ENCODE assay signal across 21 cellular contexts in the genomic region with DNA sequence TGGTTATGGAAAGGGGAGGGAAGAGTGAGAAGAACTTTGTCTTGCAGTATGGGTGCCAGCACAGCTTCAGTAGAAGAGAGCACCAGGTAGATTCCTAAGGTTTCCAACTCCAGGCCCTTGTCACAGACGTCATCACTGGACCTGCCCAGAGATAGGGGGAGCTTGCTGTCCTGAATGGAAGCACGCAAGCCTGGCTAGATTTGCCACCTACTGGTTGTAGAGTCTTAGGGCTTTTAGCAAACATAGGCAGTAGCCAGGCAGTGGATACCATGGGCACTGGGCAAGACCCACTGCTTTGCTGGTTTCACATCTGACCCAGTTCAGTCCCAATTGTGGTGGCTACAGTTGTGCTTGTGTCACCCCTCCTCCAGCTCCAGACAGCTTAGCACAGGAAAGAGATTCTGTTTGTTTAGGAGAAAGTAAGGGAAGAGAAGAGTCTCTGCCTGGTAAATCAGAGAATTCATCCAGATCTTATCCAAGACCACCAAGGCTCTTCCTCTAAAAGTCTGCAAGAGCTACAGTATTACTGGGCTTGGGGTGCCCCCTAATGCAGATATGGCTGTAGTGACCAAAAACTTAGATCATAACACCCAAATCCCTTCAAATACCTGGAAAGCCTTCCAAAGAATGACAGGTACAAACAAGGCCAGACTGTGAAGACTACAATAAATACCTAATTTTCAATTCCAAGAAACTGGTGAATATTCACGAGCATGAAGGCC.
DNase-seq lines count a peak whose midpoint lies in the region; TF ChIP-seq lines count a peak whose summit lies in the region.
"Had no signal": no experiment of that assay in that cellular context is flagged by ENCODE, and none has a peak within 500 bp of the region (broad histone marks: within the 10 kb centered on the region; RNA-seq: fewer than 3 reads in every experiment).

No MANE protein-coding gene starts in this region.

- H3K4me2 ChIP-seq in mesendoderm (ENCODE audit: low read length) = no peak overlapping the region
- H3K4me2 ChIP-seq: KMS-11 had no signal

- H2BK15ac ChIP-seq in mesendoderm (replicated peaks; ENCODE audit: low read depth) = no peak overlapping the region

- H3K4me1 Mint-ChIP-seq in CD8-positive, alpha-beta memory T cell = no peaks in the 10 kb centered on the region
- H3K4me1 Mint-ChIP-seq: activated CD8-positive, alpha-beta memory T cell treated with anti-CD3 and anti-CD28 coated beads, Interleukin-2, amount 10 ng/mL, durations not matched to agents 7 days and 5 days; naive thymus-derived CD8-positive, alpha-beta T cell had no signal

- no peak overlapping the region for H2BK5ac ChIP-seq in mesendoderm (ENCODE audit: low read length)

- H3K4ac ChIP-seq in mesendoderm (ENCODE audit: low read depth, low read length) = no peak overlapping the region

- H3K27ac ChIP-seq in C4-2B = no peak overlapping the region
- no peak overlapping the region for H3K27ac ChIP-seq in mesendoderm (ENCODE audit: low read depth, low read length)
- no peak overlapping the region for H3K27ac ChIP-seq in CD8-positive, alpha-beta memory T cell (ENCODE audit: low read depth, low read length)
- H3K27ac ChIP-seq: GM23248, KMS-11, left ventricle myocardium inferior, right atrium auricular region, transverse colon had no signal

- no CpG with 5 or more reads among the region's 3 CpGs for WGBS in mesendoderm (ENCODE audit: extremely low coverage, insufficient coverage, low lambda C conversion rate)

- H3K18ac ChIP-seq in mesendoderm (ENCODE audit: low read length) = no peak overlapping the region

- no peaks in the 10 kb centered on the region for H3K27me3 ChIP-seq in mesendoderm (ENCODE audit: insufficient read depth, low read length, poor library complexity)
- H3K27me3 ChIP-seq in CD8-positive, alpha-beta memory T cell (ENCODE audit: insufficient read depth, low read length, poor library complexity, severe bottlenecking) = no peaks in the 10 kb centered on the region
- H3K27me3 ChIP-seq: right atrium auricular region, transverse colon had no signal

- no peaks in the 10 kb centered on the region for H3K9me3 ChIP-seq in CD8-positive, alpha-beta memory T cell (ENCODE audit: low read length)
- H3K9me3 ChIP-seq: right atrium auricular region, transverse colon had no signal

- no peaks in the 10 kb centered on the region for H3K36me3 ChIP-seq in mesendoderm (ENCODE audit: control insufficient read depth, insufficient read depth, low read length)
- H3K36me3 ChIP-seq in CD8-positive, alpha-beta memory T cell (ENCODE audit: insufficient read depth, low read length) = no peaks in the 10 kb centered on the region
- H3K36me3 ChIP-seq: left ventricle myocardium inferior, right atrium auricular region, transverse colon had no signal

- in situ Hi-C loops in astrocyte of the spinal cord (cut with HindIII; ENCODE audit: low sequenced_read_pairs) = no loop called here

- H3K79me2 ChIP-seq in mesendoderm (ENCODE audit: control insufficient read depth, insufficient read depth, low read length) = no peaks in the 10 kb centered on the region

- peaks cover 19 to 29% of the 10 kb centered on the region in 2 donors for H3K27me3 Mint-ChIP-seq in CD8-positive, alpha-beta memory T cell

- TF ChIP-seq CTCF in C4-2B (conservative IDR thresholded peaks at IDR 0.05) (peak; percentile 20; the same call in 1 of the 2 replicates), astrocyte of the spinal cord (IDR thresholded peaks at IDR 0.05; ENCODE audit: low read depth, low read length) (peak; percentile 31)

- peaks cover 0 to 7% (median 0%) of the 10 kb centered on the region in 5 donors for H3K9me3 Mint-ChIP-seq in CD8-positive, alpha-beta memory T cell

- POLR2A ChIA-PET in CD8-positive, alpha-beta memory T cell (lab: Charles Lee) = no interaction called here

- no peak overlapping the region for H3K27ac Mint-ChIP-seq in CD8-positive, alpha-beta memory T cell
- H3K27ac Mint-ChIP-seq: activated CD8-positive, alpha-beta memory T cell treated with anti-CD3 and anti-CD28 coated beads, Interleukin-2, amount 10 ng/mL, durations not matched to agents 7 days and 5 days; activated naive CD4-positive, alpha-beta T cell treated with anti-CD3 and anti-CD28 coated beads for 36 hours; naive thymus-derived CD8-positive, alpha-beta T cell had no signal

- H3K4me3 Mint-ChIP-seq in CD8-positive, alpha-beta memory T cell = no peak overlapping the region
- H3K4me3 Mint-ChIP-seq: activated CD8-positive, alpha-beta memory T cell treated with anti-CD3 and anti-CD28 coated beads, Interleukin-2, amount 10 ng/mL, durations not matched to agents 7 days and 5 days; activated naive CD4-positive, alpha-beta T cell treated with anti-CD3 and anti-CD28 coated beads for 36 hours; naive thymus-derived CD8-positive, alpha-beta T cell had no signal

- DNase-seq in LHCN-M2 (ENCODE audit: low read depth) (peak; percentile 4), astrocyte of the spinal cord (ENCODE audit: low read depth, low spot score) (no peak), mesendoderm (peak; percentile 75), T-helper 1 cell (no peak), kidney tubule cell (ENCODE audit: low spot score) (no peak)
- DNase-seq in CD8-positive, alpha-beta memory T cell = no peak
- no peak for DNase-seq in activated CD4-positive, alpha-beta T cell treated with anti-CD3 and anti-CD28 coated beads for 1 hour
- DNase-seq: activated CD8-positive, alpha-beta memory T cell treated with anti-CD3 and anti-CD28 coated beads, Interleukin-2, amount 10 ng/mL, durations not matched to agents 7 days and 5 days; activated naive CD4-positive, alpha-beta T cell treated with anti-CD3 and anti-CD28 coated beads for 36 hours; C1 segment of cervical spinal cord; GDM1; GM23248; hippocampal formation; left ventricle myocardium inferior; naive thymus-derived CD8-positive, alpha-beta T cell; NCI-H187 treated with DMSO at 0.1 percent for 48 hours; NK-92 treated with Interleukin-12 subunit alpha and Interleukin-12 subunit beta, amount 100 ng/mL, for 24 hours; transverse colon had no signal

- H3K4me3 ChIP-seq in astrocyte of the spinal cord (ENCODE audit: low read depth, low read length) = no peak overlapping the region
- no peak overlapping the region for H3K4me3 ChIP-seq in mesendoderm (ENCODE audit: low read length)
- H3K4me3 ChIP-seq in CD8-positive, alpha-beta memory T cell (ENCODE audit: low read length) = no peak overlapping the region
- H3K4me3 ChIP-seq: GM23248, left ventricle myocardium inferior, right atrium auricular region, transverse colon had no signal

- H2AK5ac ChIP-seq in mesendoderm (ENCODE audit: low read length) = no peak overlapping the region

- H3K9ac ChIP-seq in mesendoderm (ENCODE audit: low read length) = no peak overlapping the region
- H3K9ac ChIP-seq: GM23248, KMS-11 had no signal

- no peak overlapping the region for H4K5ac ChIP-seq in mesendoderm (ENCODE audit: low read length)

- H3K23ac ChIP-seq in mesendoderm (ENCODE audit: low read length) = no peak overlapping the region

- no peak overlapping the region for H3K56ac ChIP-seq in mesendoderm (ENCODE audit: low read length)

- no peak overlapping the region for H4K8ac ChIP-seq in mesendoderm (ENCODE audit: low read depth, low read length)

- H3K4me1 ChIP-seq in mesendoderm (ENCODE audit: control insufficient read depth, low read depth, low read length) = no peaks in the 10 kb centered on the region
- H3K4me1 ChIP-seq in CD8-positive, alpha-beta memory T cell (ENCODE audit: insufficient read depth, low read length) = no peaks in the 10 kb centered on the region
- H3K4me1 ChIP-seq: left ventricle myocardium inferior, right atrium auricular region, transverse colon had no signal

- no peaks in the 10 kb centered on the region for H3K79me1 ChIP-seq in mesendoderm (ENCODE audit: low read length)

- CTCF ChIA-PET in CD8-positive, alpha-beta memory T cell (lab: Charles Lee) = no interaction called here

- H3K36me3 Mint-ChIP-seq in CD8-positive, alpha-beta memory T cell = peaks cover 0 to 4% (median 0%) of the 10 kb centered on the region in 3 donors
- H3K36me3 Mint-ChIP-seq: activated CD8-positive, alpha-beta memory T cell treated with anti-CD3 and anti-CD28 coated beads, Interleukin-2, amount 10 ng/mL, durations not matched to agents 7 days and 5 days had no signal

- H2BK120ac ChIP-seq in mesendoderm (ENCODE audit: low read depth, low read length) = no peak overlapping the region

Comparison
In these comparisons a context has a peak if more than half of its experiments do, and no peak if none do; other contexts are left out.
1. DNase-seq: peak in LHCN-M2 (single experiment) and mesendoderm (single experiment); none in astrocyte of the spinal cord (single experiment), CD8-positive, alpha-beta memory T cell (0 of 5), activated CD4-positive, alpha-beta T cell treated with anti-CD3 and anti-CD28 coated beads for 1 hour (single experiment), T-helper 1 cell (0 of 5) and kidney tubule cell (single experiment).